15 cellular contexts compared by ENCODE assay signal in the genomic region with DNA sequence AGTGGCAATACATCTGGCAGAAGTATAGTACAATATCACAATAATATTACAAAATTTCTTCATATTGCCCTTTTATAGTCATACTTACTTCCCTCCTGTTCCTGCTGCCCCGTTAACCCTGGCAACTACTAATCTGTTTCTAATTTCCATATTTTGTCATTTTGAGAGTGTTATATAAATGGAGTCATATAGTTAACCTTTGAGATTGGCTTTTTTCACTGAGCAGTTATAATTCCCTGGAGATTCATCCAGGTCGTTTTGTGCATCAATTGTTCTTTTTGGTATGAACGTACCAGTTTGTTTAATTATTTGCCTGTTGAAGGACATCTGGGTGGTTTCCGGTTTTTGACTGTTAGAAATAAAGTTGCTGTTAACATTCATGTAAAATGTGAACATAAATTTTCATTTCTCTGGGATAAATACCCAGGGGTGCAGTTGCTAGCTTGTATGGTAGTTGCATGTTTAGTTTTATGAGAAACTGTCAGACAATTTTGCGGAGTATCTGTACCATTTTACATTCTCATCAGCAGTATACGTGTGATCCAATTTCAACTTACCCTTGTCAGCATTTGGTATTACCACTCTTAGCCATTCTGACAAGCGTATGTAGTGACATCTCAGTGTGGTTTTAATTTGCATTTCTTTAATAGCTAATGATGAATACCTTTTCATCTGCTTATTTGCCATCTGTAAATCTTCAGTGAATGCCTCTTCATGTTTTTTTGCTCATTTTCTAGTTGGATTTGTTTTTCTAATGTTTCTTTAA. TPM values are rescaled to one million over a fixed set of nuclear protein-coding genes. Genes with fewer than 3 reads are reported as not detected.
DNase-seq lines count a peak whose midpoint lies in the region; ATAC-seq, FAIRE-seq and TF ChIP-seq lines count a peak whose summit lies in the region.
"Had no signal": no experiment of that assay in that cellular context is flagged by ENCODE, and none has a peak within 500 bp of the region (broad histone marks: within the 10 kb centered on the region; RNA-seq: fewer than 3 reads in every experiment).

No MANE protein-coding gene starts in this region.

- H3K36me3 ChIP-seq in CD8-positive, alpha-beta T cell (ENCODE audit: insufficient read depth, low read length), result peaks cover 8% of the 10 kb centered on the region
- H3K36me3 ChIP-seq: uterus had no signal

- FAIRE-seq in frontal cortex (lab: Jason Lieb, UNC), result no peak

- H3K4me1 ChIP-seq in CD8-positive, alpha-beta T cell (ENCODE audit: insufficient read depth, low read length), result peaks cover 18% of the 10 kb centered on the region

- H3K9me3 ChIP-seq in CD8-positive, alpha-beta T cell (ENCODE audit: low read length), result no peaks in the 10 kb centered on the region
- H3K9me3 ChIP-seq: uterus had no signal

- no peaks in the 10 kb centered on the region for H3K27me3 ChIP-seq in CD8-positive, alpha-beta T cell (ENCODE audit: insufficient read depth, low read length)
- H3K27me3 ChIP-seq: uterus had no signal

- H3K4me1 Mint-ChIP-seq in CD8-positive, alpha-beta T cell (ENCODE audit: low read depth), result peaks cover 74% of the 10 kb centered on the region
- H3K4me1 Mint-ChIP-seq in immature natural killer cell, result peaks cover 66 to 84% of the 10 kb centered on the region in 2 donors

- POLR2A ChIA-PET in CD8-positive, alpha-beta T cell (lab: Charles Lee), result interaction anchor here (1.4 kb wide), 1 partner anchor 31 kb away, joined by 4 read pairs; no protein-coding TSS in a partner anchor

- H3K36me3 Mint-ChIP-seq in CD8-positive, alpha-beta T cell, result peaks cover 27% of the 10 kb centered on the region
- peaks cover 0 to 14% (median 9%) of the 10 kb centered on the region in 3 donors for H3K36me3 Mint-ChIP-seq in immature natural killer cell

- H3K27ac Mint-ChIP-seq in CD8-positive, alpha-beta T cell, result peak overlapping the region; percentile 34
- peak overlapping the region; percentile 66 to 89 (median 74) for H3K27ac Mint-ChIP-seq in immature natural killer cell
- H3K27ac Mint-ChIP-seq: naive thymus-derived CD4-positive, alpha-beta T cell had no signal

- TF ChIP-seq CTCF in CD8-positive, alpha-beta T cell (IDR thresholded peaks at IDR 0.05), result no peak

- CTCF ChIA-PET in CD8-positive, alpha-beta T cell (lab: Charles Lee), result interaction anchor here (1.0 kb wide), 1 partner anchor 173 kb away, joined by 6 read pairs; no protein-coding TSS in a partner anchor

- no peaks in the 10 kb centered on the region for H3K27me3 Mint-ChIP-seq in CD8-positive, alpha-beta T cell (ENCODE audit: low read depth)
- peaks cover 2 to 3% (median 2%) of the 10 kb centered on the region in 3 donors for H3K27me3 Mint-ChIP-seq in immature natural killer cell (ENCODE audit: low read depth in 3 of 3)
- H3K27me3 Mint-ChIP-seq: naive thymus-derived CD4-positive, alpha-beta T cell had no signal

- intact Hi-C loops in CD8-positive, alpha-beta T cell (cut with DNase I, micrococcal nuclease), result no loop called here

- H3K4me3 Mint-ChIP-seq in CD8-positive, alpha-beta T cell, result no peak overlapping the region
- peak overlapping the region in 4 of 5 donors; percentile 9 to 53 (median 32) for H3K4me3 Mint-ChIP-seq in immature natural killer cell
- H3K4me3 Mint-ChIP-seq: naive thymus-derived CD4-positive, alpha-beta T cell had no signal

- no peak overlapping the region for H3K4me3 ChIP-seq in CD8-positive, alpha-beta T cell (ENCODE audit: low read depth, low read length)
- H3K4me3 ChIP-seq: uterus had no signal

- no peak for DNase-seq in CD8-positive, alpha-beta T cell
- DNase-seq in immature natural killer cell (no peak), Ammon's horn (ENCODE audit: low spot score) (no peak), NCI-H2081 (lab: John Stamatoyannopoulos, UW) (no peak), frontal cortex (ENCODE audit: low spot score in 2 of 2) (no peak)
- DNase-seq: activated CD4-positive, alpha-beta T cell treated with anti-CD3 and anti-CD28 coated beads for 4 hours; central memory CD4-positive, alpha-beta T cell; GOT3; islet precursor cell; naive thymus-derived CD4-positive, alpha-beta T cell; NCI-H774; uterus had no signal

- ATAC-seq in CD8-positive, alpha-beta T cell, result no peak
- peak; percentile 57 for ATAC-seq in GM19452 (IDR thresholded peaks at IDR 0.05; ENCODE audit: unreplicated experiment)
- ATAC-seq in HG03442 (IDR thresholded peaks at IDR 0.05; ENCODE audit: unreplicated experiment), result peak; percentile 52
- ATAC-seq in GM19324 (IDR thresholded peaks at IDR 0.05; ENCODE audit: low FRiP score, unreplicated experiment), result no peak
- ATAC-seq: naive thymus-derived CD4-positive, alpha-beta T cell had no signal

- no peak overlapping the region for H3K27ac ChIP-seq in CD8-positive, alpha-beta T cell (ENCODE audit: low read depth, low read length)

- no peaks in the 10 kb centered on the region for H3K9me3 Mint-ChIP-seq in CD8-positive, alpha-beta T cell
- no peaks in the 10 kb centered on the region for H3K9me3 Mint-ChIP-seq in immature natural killer cell

RNA-seq across cellular contexts. Expression of a gene that starts 32.2 kb away (rescaled TPM):
- 1 to 10 TPM; 1.2 to 1.5 TPM for total RNA-seq in CD8-positive, alpha-beta T cell
- under 1 TPM in 2 of 3 donors, not detected in 1; 0.55 to 0.73 TPM for polyA plus RNA-seq in immature natural killer cell
- 0.82 TPM for total RNA-seq in frontal cortex

Comparison
In these comparisons a context has a peak if more than half of its experiments do, and no peak if none do; other contexts are left out.
1. ATAC-seq: peak in GM19452 (single experiment) and HG03442 (single experiment); none in CD8-positive, alpha-beta T cell (single experiment) and GM19324 (single experiment).